In genomic region chr13:20073775-20074174, GRCh38 we compare ENCODE assay signal across 12 cellular contexts.
DNase-seq lines count a peak whose midpoint lies in the region; ATAC-seq lines count a peak whose summit lies in the region.
"Had no signal": no experiment of that assay in that cellular context is flagged by ENCODE, and none has a peak within 500 bp of the region (broad histone marks: within the 10 kb centered on the region; RNA-seq: fewer than 3 reads in every experiment).

No MANE protein-coding gene starts in this region.

- peaks cover 0 to 48% (median 20%) of the 10 kb centered on the region in 5 donors for H3K36me3 Mint-ChIP-seq in naive thymus-derived CD4-positive, alpha-beta T cell
- H3K36me3 Mint-ChIP-seq: activated naive CD4-positive, alpha-beta T cell treated with anti-CD3 and anti-CD28 coated beads, Interleukin-2, amount 50 U/mL, for 72 hours had no signal

- no peak for DNase-seq in naive thymus-derived CD4-positive, alpha-beta T cell
- DNase-seq in GM19240 (ENCODE audit: insufficient read length, low spot score), result no peak
- DNase-seq in NCI-H774 (lab: John Stamatoyannopoulos, UW), result no peak
- DNase-seq: activated CD4-positive, alpha-beta T cell treated with anti-CD3 and anti-CD28 coated beads for 48 hours; kidney; SHP77 had no signal

- H3K4me1 Mint-ChIP-seq in naive thymus-derived CD4-positive, alpha-beta T cell, result peaks cover 0 to 15% (median 4%) of the 10 kb centered on the region in 7 donors
- H3K4me1 Mint-ChIP-seq: nephron had no signal

- H3K27ac ChIP-seq in naive thymus-derived CD4-positive, alpha-beta T cell (ENCODE audit: low read depth, low read length), result no peak overlapping the region

- peak overlapping the region in 1 of 9 donors; percentile 34 for H3K27ac Mint-ChIP-seq in naive thymus-derived CD4-positive, alpha-beta T cell
- H3K27ac Mint-ChIP-seq: activated naive CD4-positive, alpha-beta T cell treated with anti-CD3 and anti-CD28 coated beads, Interleukin-2, amount 50 U/mL, for 72 hours; nephron had no signal

- POLR2A ChIA-PET in naive thymus-derived CD4-positive, alpha-beta T cell (lab: Charles Lee), result interaction anchor here (0.6 kb wide), 1 partner anchor 95 kb away, joined by 3 read pairs; no protein-coding TSS in a partner anchor

- H3K9me3 Mint-ChIP-seq in naive thymus-derived CD4-positive, alpha-beta T cell, result no peaks in the 10 kb centered on the region
- H3K9me3 Mint-ChIP-seq: activated naive CD4-positive, alpha-beta T cell treated with anti-CD3 and anti-CD28 coated beads, Interleukin-2, amount 50 U/mL, for 72 hours; nephron had no signal

- H3K36me3 ChIP-seq in naive thymus-derived CD4-positive, alpha-beta T cell (ENCODE audit: control insufficient read depth in 2 of 3, insufficient read depth in 3 of 3, low read length in 3 of 3), result peaks cover 0 to 30% (median 7%) of the 10 kb centered on the region in 3 experiments

- ATAC-seq in GM18907 (IDR thresholded peaks at IDR 0.05; ENCODE audit: unreplicated experiment), result peak; percentile 93
- ATAC-seq in GM21737 (IDR thresholded peaks at IDR 0.05; ENCODE audit: unreplicated experiment), result peak; percentile 93
- ATAC-seq in HG03558 (IDR thresholded peaks at IDR 0.05; ENCODE audit: extremely low read depth, unreplicated experiment), result peak; percentile 85
- ATAC-seq in naive thymus-derived CD4-positive, alpha-beta T cell, result peak; percentile 26
- ATAC-seq in GM19035 (IDR thresholded peaks at IDR 0.05; ENCODE audit: unreplicated experiment), result no peak
- ATAC-seq: activated naive CD4-positive, alpha-beta T cell treated with anti-CD3 and anti-CD28 coated beads, Interleukin-2, amount 50 U/mL, for 72 hours had no signal

- no peaks in the 10 kb centered on the region for H3K4me1 ChIP-seq in naive thymus-derived CD4-positive, alpha-beta T cell (ENCODE audit: control insufficient read depth in 2 of 2, insufficient read depth in 2 of 2, low read length in 2 of 2)

- no peaks in the 10 kb centered on the region for H3K9me3 ChIP-seq in naive thymus-derived CD4-positive, alpha-beta T cell (ENCODE audit: control insufficient read depth in 2 of 3, low read length in 3 of 3)

- intact Hi-C loops in naive thymus-derived CD4-positive, alpha-beta T cell (cut with micrococcal nuclease), result no loop called here

- CTCF ChIA-PET in naive thymus-derived CD4-positive, alpha-beta T cell (lab: Charles Lee), result no interaction called here

- no peaks in the 10 kb centered on the region for H3K27me3 Mint-ChIP-seq in naive thymus-derived CD4-positive, alpha-beta T cell

- no peak overlapping the region for H3K4me3 ChIP-seq in naive thymus-derived CD4-positive, alpha-beta T cell (ENCODE audit: low read length)

- H3K27me3 ChIP-seq in naive thymus-derived CD4-positive, alpha-beta T cell (ENCODE audit: control insufficient read depth in 2 of 2, insufficient read depth in 2 of 2, low read length in 2 of 2), result no peaks in the 10 kb centered on the region

- no peak overlapping the region for H3K4me3 Mint-ChIP-seq in naive thymus-derived CD4-positive, alpha-beta T cell
- H3K4me3 Mint-ChIP-seq: nephron had no signal
